In the genomic region with DNA sequence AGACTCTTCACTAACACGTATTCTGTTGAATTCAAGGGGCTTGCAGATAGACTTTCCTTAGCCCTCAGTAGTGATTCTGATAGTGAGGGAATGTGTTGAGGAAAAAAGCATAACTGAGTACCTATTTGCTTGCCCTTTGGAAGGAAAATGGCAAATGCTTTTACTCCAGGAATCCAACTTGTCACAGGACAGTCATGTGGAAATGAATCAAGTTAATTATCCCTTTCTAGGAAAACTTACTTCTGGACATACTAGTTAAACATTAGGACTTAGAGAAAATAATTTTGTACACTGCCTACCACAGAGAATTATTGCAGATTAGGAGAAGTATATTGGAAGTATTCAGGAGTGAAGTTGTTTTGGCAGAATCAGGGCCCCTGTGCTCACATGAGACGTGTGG, we compare ENCODE assay signal across 13 cellular contexts.
DNase-seq lines count a peak whose midpoint lies in the region; ATAC-seq and TF ChIP-seq lines count a peak whose summit lies in the region.
"Had no signal": no experiment of that assay in that cellular context is flagged by ENCODE, and none has a peak within 500 bp of the region (broad histone marks: within the 10 kb centered on the region; RNA-seq: fewer than 3 reads in every experiment).

No MANE protein-coding gene starts in this region.

- H3K4me1 ChIP-seq in neuronal stem cell (ENCODE audit: control insufficient read depth in 2 of 2, insufficient read depth in 1 of 2, low read depth in 1 of 2, low read length in 2 of 2) (peaks cover 0 to 3% of the 10 kb centered on the region in 2 donors), BE2C (no peaks in the 10 kb centered on the region; the same call in none of the 2 replicates)
- H3K4me1 ChIP-seq: BLaER1, Caco-2 had no signal

- DNase-seq in Caki2 (ENCODE audit: low read depth), result peak; percentile 29
- DNase-seq in epithelial cell of proximal tubule (ENCODE audit: low read depth), result peak; percentile 76
- peak; percentile 60 for DNase-seq in kidney tubule cell (ENCODE audit: low spot score)
- no peak for DNase-seq in neuronal stem cell (ENCODE audit: low spot score)
- DNase-seq in SKM-1 treated with dmso at 0.1 percent for 144 hours (lab: John Stamatoyannopoulos, UW; ENCODE audit: unreplicated experiment), result no peak
- DNase-seq in KBM-7, result no peak
- DNase-seq in BE2C, result no peak
- DNase-seq: Caco-2; CD8-positive, alpha-beta memory T cell had no signal

- no peak overlapping the region for H3K4me2 ChIP-seq in neuronal stem cell (ENCODE audit: insufficient read depth, low read length, poor library complexity, severe bottlenecking)
- H3K4me2 ChIP-seq: BLaER1 had no signal

- H4K91ac ChIP-seq in neuronal stem cell (ENCODE audit: low read depth, low read length, poor library complexity), result no peak overlapping the region

- WGBS in neuronal stem cell (ENCODE audit: extremely low coverage in 2 of 2, insufficient read length in 2 of 2, insufficient replicate concordance in 1 of 2), 2 donors, result no CpG with 5 or more reads among the region's 2 CpGs

- no peaks in the 10 kb centered on the region for H3K79me1 ChIP-seq in neuronal stem cell (ENCODE audit: low read depth, low read length)

- in situ Hi-C loops in Caki2 (cut with HindIII; ENCODE audit: low pct_unique_long_range_greater_than_20kb, low sequenced_read_pairs) (no loop called here), KBM-7 (cut with MboI; ENCODE audit: low pct_unique_long_range_greater_than_20kb, low sequenced_read_pairs) (no loop called here)

- H3K18ac ChIP-seq in neuronal stem cell (ENCODE audit: low read length), result no peak overlapping the region

- H3K23ac ChIP-seq in neuronal stem cell (ENCODE audit: low read depth, low read length, poor library complexity), result no peak overlapping the region

- H2BK120ac ChIP-seq in neuronal stem cell (ENCODE audit: low read depth, low read length), result no peak overlapping the region

- H3K4me3 ChIP-seq in epithelial cell of proximal tubule (ENCODE audit: low read depth, low read length), result no peak overlapping the region
- no peak overlapping the region for H3K4me3 ChIP-seq in neuronal stem cell (ENCODE audit: low read length in 2 of 2)
- no peak overlapping the region for H3K4me3 ChIP-seq in BE2C (ENCODE audit: low read depth, low read length)
- H3K4me3 ChIP-seq: BLaER1 had no signal

- H3K36me3 ChIP-seq in neuronal stem cell (replicated peaks in 1 of 2; ENCODE audit: control insufficient read depth in 2 of 2, insufficient read depth in 2 of 2, low read length in 2 of 2), result no peaks in the 10 kb centered on the region
- no peaks in the 10 kb centered on the region for H3K36me3 ChIP-seq in BE2C
- H3K36me3 ChIP-seq: BLaER1 had no signal

- H2AK5ac ChIP-seq in neuronal stem cell (ENCODE audit: low read depth, low read length), result no peak overlapping the region

- H3K4ac ChIP-seq in neuronal stem cell (ENCODE audit: low read length), result no peak overlapping the region

- H3K9me3 ChIP-seq in neuronal stem cell (replicated peaks in 1 of 2; ENCODE audit: control insufficient read depth in 2 of 2, insufficient read depth in 1 of 2, low read depth in 1 of 2, low read length in 2 of 2) (no peaks in the 10 kb centered on the region), BE2C (no peaks in the 10 kb centered on the region)
- H3K9me3 ChIP-seq: BLaER1, Caco-2 had no signal

- H3K9ac ChIP-seq in neuronal stem cell (ENCODE audit: low read depth, low read length, poor library complexity), result no peak overlapping the region
- H3K9ac ChIP-seq: BLaER1 had no signal

- no peak overlapping the region for H2BK15ac ChIP-seq in neuronal stem cell (ENCODE audit: low read length)

- H2BK12ac ChIP-seq in neuronal stem cell (ENCODE audit: low read length), result no peak overlapping the region

- peak overlapping the region; percentile 9 for H2AFZ ChIP-seq in neuronal stem cell (ENCODE audit: low read length)

- H3K27me3 ChIP-seq in neuronal stem cell (ENCODE audit: control insufficient read depth in 3 of 3, insufficient read depth in 3 of 3, low read depth in 1 of 3, low read length in 3 of 3) (no peaks in the 10 kb centered on the region), BE2C (no peaks in the 10 kb centered on the region)
- H3K27me3 ChIP-seq: BLaER1 had no signal

- H3K27ac ChIP-seq in neuronal stem cell (replicated peaks; ENCODE audit: low read length), result no peak overlapping the region
- H3K27ac ChIP-seq: 22Rv1, BLaER1 had no signal

- no peak for ATAC-seq in HG03159 (IDR thresholded peaks at IDR 0.05; ENCODE audit: unreplicated experiment)
- ATAC-seq: HCT116 had no signal

- TF ChIP-seq CTCF in epithelial cell of proximal tubule (conservative IDR thresholded peaks at IDR 0.05; ENCODE audit: low read depth, low read length) (no peak), BE2C (IDR thresholded peaks at IDR 0.05; ENCODE audit: low read depth, low read length) (no peak)

- H2BK5ac ChIP-seq in neuronal stem cell (ENCODE audit: low read length), result no peak overlapping the region

- H4K8ac ChIP-seq in neuronal stem cell (ENCODE audit: low read depth, low read length), result no peak overlapping the region

- H3K14ac ChIP-seq in neuronal stem cell (ENCODE audit: low read length), result no peak overlapping the region

Comparison
In these comparisons a context has a peak if more than half of its experiments do, and no peak if none do; other contexts are left out.
1. DNase-seq: peak in Caki2 (single experiment), epithelial cell of proximal tubule (single experiment) and kidney tubule cell (single experiment); none in neuronal stem cell (single experiment), SKM-1 treated with dmso at 0.1 percent for 144 hours (single experiment), KBM-7 (single experiment) and BE2C (single experiment).